ENCODE assay signal across 9 cellular contexts in genomic region chr21:16156841-16157240, GRCh38.
"Had no signal": no experiment of that assay in that cellular context is flagged by ENCODE, and none has a peak within 500 bp of the region (broad histone marks: within the 10 kb centered on the region; RNA-seq: fewer than 3 reads in every experiment).

No MANE protein-coding gene starts in this region.

- H3K4me3 ChIP-seq: GM23248, HAP-1 had no signal

- DNase-seq: GM23248, GOT3, H7, HFFc6, KBM-7 had no signal

- H3K36me3 ChIP-seq: HAP-1 had no signal

- H3K4me3 Mint-ChIP-seq: HFFc6, IgD-negative memory B cell had no signal

- H3K27me3 Mint-ChIP-seq: IgD-negative memory B cell had no signal

- H3K36me3 Mint-ChIP-seq: IgD-negative memory B cell had no signal

- H3K9me3 Mint-ChIP-seq: HFFc6, IgD-negative memory B cell had no signal

- H3K27ac ChIP-seq: GM23248, HL-60 had no signal

- H2AFZ ChIP-seq: GM23248 had no signal

- H3K9ac ChIP-seq: GM23248 had no signal

- H3K4me1 Mint-ChIP-seq: IgD-negative memory B cell had no signal

- H3K9me3 ChIP-seq: HAP-1 had no signal

- H3K27ac Mint-ChIP-seq: HFFc6, IgD-negative memory B cell had no signal

- ATAC-seq: HCT116 had no signal
